ENCODE assay signal across 9 cellular contexts in genomic region chr2:174985624-174986023, GRCh38. TPM values are rescaled to one million over a fixed set of nuclear protein-coding genes. Genes with fewer than 3 reads are reported as not detected.
DNase-seq lines count a peak whose midpoint lies in the region; TF ChIP-seq lines count a peak whose summit lies in the region.
"Had no signal": no experiment of that assay in that cellular context is flagged by ENCODE, and none has a peak within 500 bp of the region (broad histone marks: within the 10 kb centered on the region; RNA-seq: fewer than 3 reads in every experiment).

No MANE protein-coding gene starts in this region.

- no peaks in the 10 kb centered on the region for H3K9me3 Mint-ChIP-seq in chondrocyte (ENCODE audit: low read depth)
- H3K9me3 Mint-ChIP-seq: IgD-negative memory B cell had no signal

- H3K27ac Mint-ChIP-seq in chondrocyte (ENCODE audit: unreplicated experiment) = no peak overlapping the region
- H3K27ac Mint-ChIP-seq: IgD-negative memory B cell had no signal

- H3K4me3 Mint-ChIP-seq in chondrocyte (ENCODE audit: unreplicated experiment) = no peak overlapping the region
- H3K4me3 Mint-ChIP-seq: IgD-negative memory B cell had no signal

- DNase-seq in COLO829 (ENCODE audit: low spot score) (peak; percentile 32), LNCaP clone FGC (ENCODE audit: low read depth) (no peak), chondrocyte (ENCODE audit: low spot score) (no peak), midbrain (lab: John Stamatoyannopoulos, UW) (peak; percentile 53), AG08396 (ENCODE audit: low spot score) (no peak)
- DNase-seq in activated CD8-positive, alpha-beta memory T cell treated with anti-CD3 and anti-CD28 coated beads, Interleukin-2, amount 50 U/mL, for 4 hours = no peak
- DNase-seq in effector CD4-positive, alpha-beta T cell = no peak
- no peak for DNase-seq in stimulated activated CD4-positive, alpha-beta T cell treated with anti-CD3 and anti-CD28 coated beads, Interleukin-2, amount 100 ng/mL, for 48 hours

- H3K4me3 ChIP-seq in LNCaP clone FGC (ENCODE audit: low read depth, low read length) = no peak overlapping the region

- TF ChIP-seq CTCF in LNCaP clone FGC (IDR thresholded peaks at IDR 0.05; ENCODE audit: control insufficient read depth, extremely low read depth, insufficient read depth) = peak; percentile 53
- TF ChIP-seq CTCF in chondrocyte (IDR thresholded peaks at IDR 0.05) = peak; percentile 98

- H3K36me3 Mint-ChIP-seq in chondrocyte (ENCODE audit: low read depth) = no peaks in the 10 kb centered on the region
- H3K36me3 Mint-ChIP-seq: IgD-negative memory B cell had no signal

- H3K4me1 Mint-ChIP-seq in chondrocyte (ENCODE audit: low read depth) = peaks cover 27% of the 10 kb centered on the region

- no peaks in the 10 kb centered on the region for H3K27me3 Mint-ChIP-seq in chondrocyte (ENCODE audit: low read depth)

RNA-seq across cellular contexts. Expression of gene CHN1, which starts 19.6 kb away (rescaled TPM):
- 18.4 to 66.1 TPM (median 23.1 TPM) in 3 replicates for total RNA-seq in chondrocyte

Comparison
In these comparisons a context has a peak if more than half of its experiments do, and no peak if none do; other contexts are left out.
1. DNase-seq: peak in COLO829 (single experiment) and midbrain (single experiment); none in LNCaP clone FGC (single experiment), chondrocyte (single experiment), activated CD8-positive, alpha-beta memory T cell treated with anti-CD3 and anti-CD28 coated beads, Interleukin-2, amount 50 U/mL, for 4 hours (single experiment), effector CD4-positive, alpha-beta T cell (single experiment), AG08396 (single experiment) and stimulated activated CD4-positive, alpha-beta T cell treated with anti-CD3 and anti-CD28 coated beads, Interleukin-2, amount 100 ng/mL, for 48 hours (0 of 2).